Comparison of ENCODE assay signal across 34 cellular contexts in genomic region chr10:74870191-74870590, GRCh38.
"Had no signal": no experiment of that assay in that cellular context is flagged by ENCODE, and none has a peak within 500 bp of the region (broad histone marks: within the 10 kb centered on the region; RNA-seq: fewer than 3 reads in every experiment).

No MANE protein-coding gene starts in this region.

- H3K9ac ChIP-seq: KMS-11 had no signal

- H3K36me3 ChIP-seq: MG63 had no signal

- H3K4me3 ChIP-seq: MG63 had no signal

- H3K27ac ChIP-seq: KMS-11 had no signal

- DNase-seq: Karpas-422, MG63, MM.1S, MV-4-11, NCI-H1048, NCI-H1092, NCI-H1092 treated with DMSO at 0.1 percent for 48 hours, NCI-H1105, NCI-H1105 treated with DMSO at 0.1 percent for 48 hours, NCI-H1417, NCI-H1417 treated with DMSO at 0.1 percent for 48 hours, NCI-H1436, NCI-H1436 treated with DMSO at 0.1 percent for 48 hours, NCI-H146, NCI-H1694, NCI-H1694 treated with DMSO at 0.1 percent for 48 hours, NCI-H187, NCI-H187 treated with DMSO at 0.1 percent for 48 hours, NCI-H1930, NCI-H2029, NCI-H2029 treated with DMSO at 0.1 percent for 48 hours, NCI-H2081, NCI-H2081 treated with DMSO at 0.1 percent for 48 hours, NCI-H2107, NCI-H2171, NCI-H2171 treated with DMSO at 0.1 percent for 48 hours, NCI-H2227 treated with DMSO at 0.1 percent for 48 hours, NCI-H226, NCI-H345, NCI-H446, NCI-H446 treated with DMSO at 0.1 percent for 48 hours, NCI-H510A, NCI-H510A treated with DMSO at 0.1 percent for 48 hours had no signal

- H3K4me2 ChIP-seq: KMS-11 had no signal

- H3K9me3 ChIP-seq: MG63 had no signal

- H3K27me3 ChIP-seq: MG63 had no signal
